ENCODE assay signal across 18 cellular contexts in the genomic region with DNA sequence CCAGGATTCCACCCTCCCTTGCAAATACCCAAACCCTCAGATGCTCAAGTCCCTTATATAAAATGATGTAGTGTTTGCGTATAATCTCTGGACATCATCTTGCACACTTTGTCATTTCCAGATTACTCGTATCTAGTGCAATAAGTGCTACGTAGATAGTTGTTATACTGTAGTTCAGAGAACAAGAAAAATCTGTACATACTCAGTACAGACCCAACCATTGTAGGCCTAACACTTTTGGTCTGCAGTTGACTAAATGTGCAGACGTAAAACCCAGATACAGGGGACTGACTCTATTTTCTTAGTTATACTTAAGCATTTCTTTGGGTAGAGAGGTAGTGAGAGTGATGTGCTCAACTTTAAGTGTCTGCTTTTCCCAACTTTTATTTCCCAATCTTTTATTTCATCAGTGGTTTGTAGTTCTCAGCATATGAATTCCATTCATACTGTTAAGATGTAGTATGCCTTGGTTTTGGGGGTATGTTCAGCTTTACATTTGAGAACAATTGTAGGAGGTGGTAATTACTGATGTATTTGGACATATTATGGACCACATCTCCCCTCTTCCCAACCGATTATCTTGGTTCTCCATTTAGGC. TPM values are rescaled to one million over a fixed set of nuclear protein-coding genes. Genes with fewer than 3 reads are reported as not detected.
DNase-seq lines count a peak whose midpoint lies in the region; ATAC-seq, FAIRE-seq and TF ChIP-seq lines count a peak whose summit lies in the region.
"Had no signal": no experiment of that assay in that cellular context is flagged by ENCODE, and none has a peak within 500 bp of the region (broad histone marks: within the 10 kb centered on the region; RNA-seq: fewer than 3 reads in every experiment).

No MANE protein-coding gene starts in this region.

- no peak for TF ChIP-seq RAD21 in HepG2 (CRISPR knock-in tag; IDR thresholded peaks at IDR 0.05)

- H4K20me1 ChIP-seq in HepG2 (ENCODE audit: insufficient read depth, low read length) (no peaks in the 10 kb centered on the region), PC-3 (ENCODE audit: low read length) (peaks cover 3% of the 10 kb centered on the region; the same call in 1 of the 2 replicates)

- H3K9ac ChIP-seq in HepG2 (ENCODE audit: insufficient read depth, low read depth, low read length): no peak overlapping the region
- no peak overlapping the region for H3K9ac ChIP-seq in PC-3 (ENCODE audit: low read length)

- H3K79me2 ChIP-seq in HepG2 (ENCODE audit: insufficient read depth, low read length) (no peaks in the 10 kb centered on the region), PC-3 (ENCODE audit: low read length) (no peaks in the 10 kb centered on the region)

- H3K27ac ChIP-seq in HepG2 (ENCODE audit: extremely low read length, insufficient read depth, low read length) (no peak overlapping the region), right lobe of liver (no peak overlapping the region), PC-3 (ENCODE audit: low read length) (no peak overlapping the region), ovary (no peak overlapping the region)
- H3K27ac ChIP-seq: brain microvascular endothelial cell, Peyer's patch had no signal

- H3K9me2 ChIP-seq in PC-3 (replicated peaks; ENCODE audit: low read length): no peaks in the 10 kb centered on the region

- peaks cover 30% of the 10 kb centered on the region for H3K4me1 ChIP-seq in HepG2 (ENCODE audit: insufficient read depth, low read length)
- peaks cover 0 to 41% (median 17%) of the 10 kb centered on the region in 4 donors for H3K4me1 ChIP-seq in right lobe of liver
- H3K4me1 ChIP-seq in PC-3 (ENCODE audit: insufficient read depth, low read length): no peaks in the 10 kb centered on the region
- H3K4me1 ChIP-seq in ovary (ENCODE audit: insufficient read depth): peaks cover 1% of the 10 kb centered on the region
- H3K4me1 ChIP-seq: HAP-1, Peyer's patch had no signal

- TF ChIP-seq EP300 in HepG2 (IDR thresholded peaks at IDR 0.05; ENCODE audit: low read depth in 2 of 2, low read length in 2 of 2) (no peak), HepG2 (CRISPR knock-in tag; IDR thresholded peaks at IDR 0.05; ENCODE audit: borderline replicate concordance) (no peak), ovary (IDR thresholded peaks at IDR 0.05) (no peak)

- no TSS peak for BruUV-seq in HepG2 (replicated peaks; lab: Mats Ljungman, UMichigan)
- BruUV-seq in PC-3 (replicated peaks; lab: Mats Ljungman, UMichigan): TSS peak; percentile 0

- H3F3A ChIP-seq in PC-3 (ENCODE audit: low read length, unreplicated experiment): no peaks in the 10 kb centered on the region

- FAIRE-seq in HepG2 (lab: Jason Lieb, UNC): no peak
- FAIRE-seq in GM19239 (lab: Jason Lieb, UNC): no peak

- WGBS in HepG2 (ENCODE audit: low lambda C conversion rate): 97% methylated on average over 5 of the region's 5 CpGs
- WGBS in right lobe of liver (ENCODE audit: insufficient coverage, low coverage, low lambda C conversion rate, missing lambda C conversion rate): 82% methylated on average over 4 of the region's 5 CpGs
- WGBS in ovary, 3 donors: 68 to 79% (median 76%) methylated on average over 5 of the region's 5 CpGs

- no peak for TF ChIP-seq CTCF in HepG2 (CRISPR knock-in tag; IDR thresholded peaks at IDR 0.05)
- no peak for TF ChIP-seq CTCF in right lobe of liver (IDR thresholded peaks at IDR 0.05)
- TF ChIP-seq CTCF in PC-3 (conservative IDR thresholded peaks at IDR 0.05; ENCODE audit: low read depth, low read length): no peak
- no peak for TF ChIP-seq CTCF in fibroblast of pulmonary artery (IDR thresholded peaks at IDR 0.05; ENCODE audit: low read length, missing control alignments)
- no peak for TF ChIP-seq CTCF in ovary (IDR thresholded peaks at IDR 0.05)

- DNase-seq in HepG2 (ENCODE audit: low spot score) (no peak), right lobe of liver (no peak), PC-3 (no peak), fibroblast of pulmonary artery (ENCODE audit: low read depth) (peak; percentile 17), GM19239 (ENCODE audit: insufficient read length, low spot score) (no peak), ovary (no peak), superior temporal gyrus (ENCODE audit: extremely low spot score) (no peak)
- DNase-seq: activated CD4-positive, alpha-beta T cell treated with anti-CD3 and anti-CD28 coated beads, Interleukin-2, amount 50 U/mL, for 48 hours; activated T-cell treated with anti-CD3 and anti-CD28 coated beads, Interleukin-2, amount 50 U/mL, for 48 hours; brain microvascular endothelial cell; Karpas-422; NCI-H1105 treated with DMSO at 0.1 percent for 48 hours; NCI-H2171 treated with DMSO at 0.1 percent for 48 hours; nucleus accumbens; Peyer's patch; right cardiac atrium had no signal

- in situ Hi-C loops in HepG2 (cut with HindIII; ENCODE audit: extremely low pct_ligation_motif_present, low pct_unique_long_range_greater_than_20kb): no loop called here

- intact Hi-C loops in HepG2 (cut with micrococcal nuclease; ENCODE audit: unreplicated experiment) (loop anchor here (10.0 kb wide), 1 partner anchor 52 kb away; no protein-coding TSS in a partner anchor), right lobe of liver (cut with DNase I) (no loop called here), PC-3 (cut with micrococcal nuclease) (no loop called here), ovary (cut with DNase I) (no loop called here)

- H3K4me3 ChIP-seq in HepG2 (replicated peaks in 1 of 3; ENCODE audit: insufficient read depth in 1 of 3, low read depth in 2 of 3, low read length in 3 of 3) (no peak overlapping the region), right lobe of liver (no peak overlapping the region), PC-3 (ENCODE audit: low read length) (no peak overlapping the region), fibroblast of pulmonary artery (replicated peaks; ENCODE audit: low read depth, low read length) (no peak overlapping the region), ovary (no peak overlapping the region)
- H3K4me3 ChIP-seq: HAP-1, Peyer's patch had no signal

- H3K36me3 ChIP-seq in HepG2 (replicated peaks in 1 of 2; ENCODE audit: control insufficient read depth in 1 of 2, insufficient read depth in 2 of 2, low read length in 2 of 2): peaks cover 4 to 11% of the 10 kb centered on the region in 2 experiments
- H3K36me3 ChIP-seq in right lobe of liver: peaks cover 0 to 4% (median 2%) of the 10 kb centered on the region in 4 donors
- H3K36me3 ChIP-seq in PC-3 (ENCODE audit: low read depth, low read length): peaks cover 30% of the 10 kb centered on the region; the same call in 1 of the 2 replicates
- no peaks in the 10 kb centered on the region for H3K36me3 ChIP-seq in ovary

- ATAC-seq in HepG2: no peak
- no peak for ATAC-seq in right lobe of liver
- ATAC-seq in PC-3: peak; percentile 33
- no peak for ATAC-seq in GM18511 (IDR thresholded peaks at IDR 0.05; ENCODE audit: unreplicated experiment)

- no peaks in the 10 kb centered on the region for H3K9me3 ChIP-seq in HepG2 (ENCODE audit: low read length)
- H3K9me3 ChIP-seq in right lobe of liver: no peaks in the 10 kb centered on the region
- H3K9me3 ChIP-seq in PC-3 (ENCODE audit: low read length): no peaks in the 10 kb centered on the region
- H3K9me3 ChIP-seq in ovary: no peaks in the 10 kb centered on the region
- H3K9me3 ChIP-seq: HAP-1, Peyer's patch had no signal

- no peak overlapping the region for H3K4me2 ChIP-seq in HepG2 (ENCODE audit: low read depth, low read length)
- no peak overlapping the region for H3K4me2 ChIP-seq in PC-3 (ENCODE audit: low read length)

- no peak for TF ChIP-seq POLR2A in HepG2 (IDR thresholded peaks at IDR 0.05; ENCODE audit: insufficient read depth in 1 of 2, low read depth in 2 of 2, low read length in 2 of 2)
- no peak for TF ChIP-seq POLR2A in right lobe of liver (IDR thresholded peaks at IDR 0.05)
- no peak for TF ChIP-seq POLR2A in ovary (IDR thresholded peaks at IDR 0.05)

- H2AFZ ChIP-seq in HepG2 (ENCODE audit: low read length): no peak overlapping the region
- H2AFZ ChIP-seq in PC-3 (ENCODE audit: low read length): no peak overlapping the region

- no peaks in the 10 kb centered on the region; a peak in 1 of 5 replicates for H3K27me3 ChIP-seq in HepG2 (ENCODE audit: control insufficient read depth in 1 of 2, insufficient read depth in 2 of 2, low read length in 2 of 2)
- no peaks in the 10 kb centered on the region for H3K27me3 ChIP-seq in right lobe of liver
- H3K27me3 ChIP-seq in PC-3 (ENCODE audit: low read length): no peaks in the 10 kb centered on the region
- no peaks in the 10 kb centered on the region for H3K27me3 ChIP-seq in ovary
- H3K27me3 ChIP-seq: brain microvascular endothelial cell, Peyer's patch had no signal

- CTCF ChIA-PET in HepG2 (lab: Yijun Ruan, JAX; ENCODE audit: low intra/inter-chr PET ratio, low total read pairs) (no interaction called here), PC-3 (lab: Charles Lee) (no interaction called here)

- POLR2A ChIA-PET in HepG2 (lab: Yijun Ruan, JAX) (no interaction called here), PC-3 (lab: Charles Lee; ENCODE audit: unreplicated experiment) (no interaction called here)

RNA-seq across cellular contexts. Expression of gene DDX6, which starts 43.9 kb away (rescaled TPM):
- total RNA-seq in HepG2 (2016; rRNA removed; fragmentation: Illumina TruSeq; extraction: Trizol) (59.2 and 163 TPM in 2 replicates), right lobe of liver (10 to 100 TPM; 37.9 to 46.1 (median 43.3) TPM), PC-3 (2014; rRNA removed) (59.4 and 66.3 TPM in 2 replicates), ovary (100 to 1,000 TPM in 5 of 7 donors, 10 to 100 TPM in 2; 81.6 to 212 (median 158) TPM)
- 12.6 and 14.7 TPM in 2 replicates for total RNA-seq in HepG2 (2016; cell fraction: cytosol; rRNA removed; fragmentation: Illumina TruSeq; extraction: Trizol; ENCODE audit: low read depth)
- total RNA-seq in HepG2 (2016; cell fraction: insoluble cytoplasmic fraction; rRNA removed; fragmentation: Illumina TruSeq; extraction: Trizol): 58.3 and 151 TPM in 2 replicates
- 34.3 and 40.2 TPM in 2 replicates for total RNA-seq in HepG2 (2016; cell fraction: membrane; rRNA removed; fragmentation: Illumina TruSeq; extraction: Trizol)
- total RNA-seq in HepG2 (2016; cell fraction: nucleus; rRNA removed; fragmentation: Illumina TruSeq; extraction: Trizol): 62.2 and 69.3 TPM in 2 replicates
- polyA plus RNA-seq in HepG2 (2011; rRNA removed) (20.9 and 21.1 TPM in 2 replicates), ovary (10 to 100 TPM; 33.9 to 80.6 TPM)
- 7.3 and 13.0 TPM in 2 replicates for polyA plus RNA-seq in HepG2 (2011; cell fraction: cytosol; rRNA removed)
- 9.5 and 13.1 TPM in 2 replicates for polyA plus RNA-seq in HepG2 (2011; cell fraction: nucleus; rRNA removed)
- 21.3 and 26.4 TPM in 2 replicates for polyA plus RNA-seq in HepG2 (2012)
- 5.1 and 5.3 TPM in 2 replicates for polyA plus RNA-seq in HepG2 (2016; cell fraction: cytosol; fragmentation: Illumina TruSeq; extraction: Trizol; ENCODE audit: low read depth)
- polyA plus RNA-seq in HepG2 (2016; cell fraction: insoluble cytoplasmic fraction; fragmentation: Illumina TruSeq; extraction: Trizol; ENCODE audit: low read depth): 56.0 and 60.9 TPM in 2 replicates
- polyA plus RNA-seq in HepG2 (2016; cell fraction: membrane; fragmentation: Illumina TruSeq; extraction: Trizol; ENCODE audit: low read depth): 16.2 and 18.5 TPM in 2 replicates
- 40.7 and 42.4 TPM in 2 replicates for polyA plus RNA-seq in HepG2 (2016; cell fraction: nucleus; fragmentation: Illumina TruSeq; extraction: Trizol; ENCODE audit: insufficient read depth, low read depth)
- polyA minus RNA-seq in HepG2 (2011; rRNA and poly(A)+ RNA removed; ENCODE audit: low replicate concordance): 23.3 and 39.3 TPM in 2 replicates
- polyA minus RNA-seq in HepG2 (2011; cell fraction: cytosol; rRNA and poly(A)+ RNA removed): 44.4 and 65.0 TPM in 2 replicates
- polyA minus RNA-seq in HepG2 (2011; cell fraction: nucleus; rRNA and poly(A)+ RNA removed): 69.1 and 80.8 TPM in 2 replicates
